1 cellular context compared by ENCODE assay signal in the genomic region with DNA sequence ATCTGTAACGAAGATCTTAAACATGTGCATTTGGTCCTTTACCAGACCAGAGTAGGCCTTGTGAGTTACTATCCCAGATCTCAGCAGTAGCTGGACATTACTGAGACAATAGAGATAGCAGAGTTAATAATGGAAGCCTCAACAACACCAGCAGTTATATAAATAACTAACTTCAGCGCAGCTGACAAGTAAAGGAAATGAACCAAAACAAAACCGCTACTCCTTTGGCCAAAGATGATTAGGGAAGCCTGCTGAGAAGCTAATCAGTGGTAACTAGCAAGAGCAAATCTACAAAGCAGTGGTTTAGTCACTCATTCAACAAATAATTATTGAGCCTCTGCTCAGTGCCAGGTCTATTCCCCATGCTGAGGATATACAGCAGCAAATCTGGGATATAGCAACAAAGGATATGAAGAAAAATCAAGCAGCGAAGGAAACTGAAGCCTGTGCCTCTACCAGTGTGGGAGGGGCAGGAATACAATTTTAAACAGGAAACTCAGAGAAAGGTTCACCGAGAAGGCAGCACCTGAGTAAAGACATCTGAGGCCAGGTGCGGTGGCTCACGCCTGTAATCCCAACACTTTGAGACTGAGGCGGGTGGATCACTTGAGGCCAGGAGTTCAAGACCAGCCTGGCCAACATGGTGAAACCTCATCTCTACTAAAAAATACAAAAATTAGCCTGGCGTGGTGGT.
TF ChIP-seq lines count a peak whose summit lies in the region.

No MANE protein-coding gene starts in this region.

TF ChIP-seq in HepG2, 621 proteins besides CTCF, POLR2A, EP300 and RAD21 (continued from another document):
- TF ChIP-seq ZNF280D (CRISPR knock-in tag; IDR thresholded peaks at IDR 0.05) (no peak), MLX (CRISPR knock-in tag; IDR thresholded peaks at IDR 0.05) (no peak), MLXIP (CRISPR knock-in tag; IDR thresholded peaks at IDR 0.05; ENCODE audit: borderline replicate concordance) (no peak), ARID2 (CRISPR knock-in tag; IDR thresholded peaks at IDR 0.05; ENCODE audit: borderline replicate concordance) (no peak), SNAI1 (CRISPR knock-in tag; IDR thresholded peaks at IDR 0.05; ENCODE audit: borderline replicate concordance) (no peak), ZNF414 (CRISPR knock-in tag; IDR thresholded peaks at IDR 0.05) (no peak), GATAD2A (CRISPR knock-in tag; IDR thresholded peaks at IDR 0.05) (no peak), FOXC1 (CRISPR knock-in tag; IDR thresholded peaks at IDR 0.05; ENCODE audit: borderline replicate concordance) (no peak)
